9 cellular contexts compared by ENCODE assay signal in genomic region chr15:79004336-79004735, GRCh38. TPM values are rescaled to one million over a fixed set of nuclear protein-coding genes. Genes with fewer than 3 reads are reported as not detected.
DNase-seq lines count a peak whose midpoint lies in the region; ATAC-seq and TF ChIP-seq lines count a peak whose summit lies in the region.
"Had no signal": no experiment of that assay in that cellular context is flagged by ENCODE, and none has a peak within 500 bp of the region (broad histone marks: within the 10 kb centered on the region; RNA-seq: fewer than 3 reads in every experiment).

No MANE protein-coding gene starts in this region.

- H3K27ac Mint-ChIP-seq in activated CD4-positive, alpha-beta T cell treated with anti-CD3 and anti-CD28 coated beads, Interleukin-2, amount 10 ng/mL, durations not matched to agents 24 days and 14 days: peak overlapping the region; percentile 58
- peak overlapping the region; percentile 53 for H3K27ac Mint-ChIP-seq in activated T-helper 1 cell treated with anti-CD3 and anti-CD28 coated beads, Interleukin-12 subunit alpha, Interleukin-12 subunit beta, Interleukin-2, Interleukin-4 antibody, amounts not matched to agents 30 ng/mL and 10 ng/mL and 1 ng/mL, durations not matched to agents 14 hours and 24 hours and 36 hours

- ATAC-seq in left colon: peak; percentile 20

- peaks cover 0 to 13% (median 6%) of the 10 kb centered on the region in 4 donors for H3K4me1 ChIP-seq in stomach
- peaks cover 6% of the 10 kb centered on the region for H3K4me1 ChIP-seq in BE2C

- H3K9me3 ChIP-seq in stomach: no peaks in the 10 kb centered on the region
- H3K9me3 ChIP-seq in BE2C: no peaks in the 10 kb centered on the region

- 37 to 54% (median 45%) methylated on average over 3 to 6 of the region's 6 CpGs for WGBS in stomach, 5 donors

- TF ChIP-seq EP300 in stomach (IDR thresholded peaks at IDR 0.05): no peak

- H3K27me3 Mint-ChIP-seq in activated CD4-positive, alpha-beta T cell treated with anti-CD3 and anti-CD28 coated beads, Interleukin-2, amount 10 ng/mL, durations not matched to agents 24 days and 14 days: no peaks in the 10 kb centered on the region
- peaks cover 4% of the 10 kb centered on the region for H3K27me3 Mint-ChIP-seq in activated T-helper 1 cell treated with anti-CD3 and anti-CD28 coated beads, Interleukin-12 subunit alpha, Interleukin-12 subunit beta, Interleukin-2, Interleukin-4 antibody, amounts not matched to agents 30 ng/mL and 10 ng/mL and 1 ng/mL, durations not matched to agents 14 hours and 24 hours and 36 hours (ENCODE audit: insufficient read depth)

- in situ Hi-C loops in KBM-7 (cut with MboI; ENCODE audit: low pct_unique_long_range_greater_than_20kb, low sequenced_read_pairs): no loop called here

- intact Hi-C loops in activated CD4-positive, alpha-beta T cell treated with anti-CD3 and anti-CD28 coated beads, Interleukin-2, amount 10 ng/mL, durations not matched to agents 24 days and 14 days (cut with micrococcal nuclease): no loop called here
- intact Hi-C loops in activated T-helper 1 cell treated with anti-CD3 and anti-CD28 coated beads, Interleukin-12 subunit alpha, Interleukin-12 subunit beta, Interleukin-2, Interleukin-4 antibody, amounts not matched to agents 30 ng/mL and 10 ng/mL and 1 ng/mL, durations not matched to agents 14 hours and 24 hours and 36 hours (cut with micrococcal nuclease): no loop called here
- intact Hi-C loops in left colon (cut with DNase I, micrococcal nuclease) (no loop called here), stomach (cut with DNase I; ENCODE audit: low total_unique reads) (no loop called here)

- no peak for TF ChIP-seq POLR2A in stomach (IDR thresholded peaks at IDR 0.05)

- H3K4me1 Mint-ChIP-seq in activated CD4-positive, alpha-beta T cell treated with anti-CD3 and anti-CD28 coated beads, Interleukin-2, amount 10 ng/mL, durations not matched to agents 24 days and 14 days: peaks cover 15% of the 10 kb centered on the region
- H3K4me1 Mint-ChIP-seq in activated T-helper 1 cell treated with anti-CD3 and anti-CD28 coated beads, Interleukin-12 subunit alpha, Interleukin-12 subunit beta, Interleukin-2, Interleukin-4 antibody, amounts not matched to agents 30 ng/mL and 10 ng/mL and 1 ng/mL, durations not matched to agents 14 hours and 24 hours and 36 hours (ENCODE audit: low read depth): peaks cover 18% of the 10 kb centered on the region

- H3K27ac ChIP-seq in stomach: no peak overlapping the region
- H3K27ac ChIP-seq: C4-2B had no signal

- H3K36me3 Mint-ChIP-seq in activated CD4-positive, alpha-beta T cell treated with anti-CD3 and anti-CD28 coated beads, Interleukin-2, amount 10 ng/mL, durations not matched to agents 24 days and 14 days (ENCODE audit: low read depth): no peaks in the 10 kb centered on the region
- H3K36me3 Mint-ChIP-seq in activated T-helper 1 cell treated with anti-CD3 and anti-CD28 coated beads, Interleukin-12 subunit alpha, Interleukin-12 subunit beta, Interleukin-2, Interleukin-4 antibody, amounts not matched to agents 30 ng/mL and 10 ng/mL and 1 ng/mL, durations not matched to agents 14 hours and 24 hours and 36 hours (ENCODE audit: low read depth): no peaks in the 10 kb centered on the region

- H3K4me3 ChIP-seq in stomach (no peak overlapping the region), BE2C (ENCODE audit: low read depth, low read length) (no peak overlapping the region)

- peak overlapping the region; percentile 4 for H3K4me3 Mint-ChIP-seq in activated CD4-positive, alpha-beta T cell treated with anti-CD3 and anti-CD28 coated beads, Interleukin-2, amount 10 ng/mL, durations not matched to agents 24 days and 14 days
- peak overlapping the region; percentile 33 for H3K4me3 Mint-ChIP-seq in activated T-helper 1 cell treated with anti-CD3 and anti-CD28 coated beads, Interleukin-12 subunit alpha, Interleukin-12 subunit beta, Interleukin-2, Interleukin-4 antibody, amounts not matched to agents 30 ng/mL and 10 ng/mL and 1 ng/mL, durations not matched to agents 14 hours and 24 hours and 36 hours

- TF ChIP-seq CTCF in stomach (IDR thresholded peaks at IDR 0.05) (no peak), BE2C (IDR thresholded peaks at IDR 0.05; ENCODE audit: low read depth, low read length) (no peak)

- peak; percentile 71 for DNase-seq in activated CD4-positive, alpha-beta T cell treated with anti-CD3 and anti-CD28 coated beads, Interleukin-2, amount 10 ng/mL, durations not matched to agents 24 days and 14 days
- no peak for DNase-seq in activated CD4-positive, alpha-beta T cell treated with anti-CD3 and anti-CD28 coated beads, Interleukin-2, amount 50 U/mL, for 4 hours
- DNase-seq in H4 (ENCODE audit: low spot score): peak; percentile 69
- DNase-seq in KBM-7: peak; percentile 98
- DNase-seq in activated T-helper 1 cell treated with anti-CD3 and anti-CD28 coated beads, Interleukin-12 subunit alpha, Interleukin-12 subunit beta, Interleukin-2, Interleukin-4 antibody, amounts not matched to agents 30 ng/mL and 10 ng/mL and 1 ng/mL, durations not matched to agents 14 hours and 24 hours and 36 hours (ENCODE audit: low spot score): no peak
- peak in 1 of 2 donors; percentile 21 for DNase-seq in left colon
- no peak for DNase-seq in stomach
- no peak for DNase-seq in BE2C

- H3K27me3 ChIP-seq in stomach (no peaks in the 10 kb centered on the region), BE2C (no peaks in the 10 kb centered on the region)

- no peaks in the 10 kb centered on the region for H3K9me3 Mint-ChIP-seq in activated CD4-positive, alpha-beta T cell treated with anti-CD3 and anti-CD28 coated beads, Interleukin-2, amount 10 ng/mL, durations not matched to agents 24 days and 14 days
- H3K9me3 Mint-ChIP-seq in activated T-helper 1 cell treated with anti-CD3 and anti-CD28 coated beads, Interleukin-12 subunit alpha, Interleukin-12 subunit beta, Interleukin-2, Interleukin-4 antibody, amounts not matched to agents 30 ng/mL and 10 ng/mL and 1 ng/mL, durations not matched to agents 14 hours and 24 hours and 36 hours: no peaks in the 10 kb centered on the region

- H3K36me3 ChIP-seq in stomach (no peaks in the 10 kb centered on the region), BE2C (no peaks in the 10 kb centered on the region)

RNA-seq across cellular contexts. Expression of gene CTSH, which starts 59.5 kb away (rescaled TPM):
- total RNA-seq in activated CD4-positive, alpha-beta T cell treated with anti-CD3 and anti-CD28 coated beads, Interleukin-2, amount 10 ng/mL, durations not matched to agents 24 days and 14 days: 40.5 and 43.9 TPM in 2 replicates
- 39.9 and 40.5 TPM in 2 replicates for total RNA-seq in H4 (2014; rRNA removed; shearing (Covaris generic))
- 50.9 and 57.3 TPM in 2 replicates for total RNA-seq in activated T-helper 1 cell treated with anti-CD3 and anti-CD28 coated beads, Interleukin-12 subunit alpha, Interleukin-12 subunit beta, Interleukin-2, Interleukin-4 antibody, amounts not matched to agents 30 ng/mL and 10 ng/mL and 1 ng/mL, durations not matched to agents 14 hours and 24 hours and 36 hours
- total RNA-seq in left colon: 10 to 100 TPM; 25.6 to 66.7 TPM
- 100 to 1,000 TPM; 173 to 386 (median 309) TPM for total RNA-seq in stomach
- polyA plus RNA-seq in stomach: 100 to 1,000 TPM in 2 of 3 donors, 10 to 100 TPM in 1; 79.3 to 193 (median 125) TPM
- polyA plus RNA-seq in BE2C (2012; ENCODE audit: insufficient read depth, insufficient read length, low read depth): 5.9 TPM

Comparison
In these comparisons a context has a peak if more than half of its experiments do, and no peak if none do; other contexts are left out.
1. DNase-seq: peak in activated CD4-positive, alpha-beta T cell treated with anti-CD3 and anti-CD28 coated beads, Interleukin-2, amount 10 ng/mL, durations not matched to agents 24 days and 14 days (single experiment), H4 (single experiment) and KBM-7 (single experiment); none in activated CD4-positive, alpha-beta T cell treated with anti-CD3 and anti-CD28 coated beads, Interleukin-2, amount 50 U/mL, for 4 hours (0 of 2), activated T-helper 1 cell treated with anti-CD3 and anti-CD28 coated beads, Interleukin-12 subunit alpha, Interleukin-12 subunit beta, Interleukin-2, Interleukin-4 antibody, amounts not matched to agents 30 ng/mL and 10 ng/mL and 1 ng/mL, durations not matched to agents 14 hours and 24 hours and 36 hours (single experiment), stomach (single experiment) and BE2C (single experiment).